ENCODE assay signal across 19 cellular contexts in genomic region chr11:126588630-126589491, GRCh38.
A peak's percentile ranks its signal among the peaks of the same experiment; 100 is the strongest.
DNase-seq lines count a peak whose midpoint lies in the region; ATAC-seq lines count a peak whose summit lies in the region.
"Had no signal": no experiment of that assay in that cellular context is flagged by ENCODE, and none has a peak within 500 bp of the region (broad histone marks: within the 10 kb centered on the region; RNA-seq: fewer than 3 reads in every experiment).

No MANE protein-coding gene starts in this region.

- no peak overlapping the region for H3K4me3 ChIP-seq in neuronal stem cell (ENCODE audit: low read length in 2 of 2)
- H3K4me3 ChIP-seq: body of pancreas, transverse colon had no signal

- peak overlapping the region; percentile 42 for H2BK15ac ChIP-seq in neuronal stem cell (ENCODE audit: low read length)

- peak overlapping the region; percentile 7 for H3K23ac ChIP-seq in neuronal stem cell (ENCODE audit: low read depth, low read length, poor library complexity)

- H3K27ac ChIP-seq in neuronal stem cell (replicated peaks; ENCODE audit: low read length) = no peak overlapping the region
- H3K27ac ChIP-seq: 22Rv1, body of pancreas, transverse colon had no signal

- H3K4me2 ChIP-seq in neuronal stem cell (ENCODE audit: insufficient read depth, low read length, poor library complexity, severe bottlenecking) = no peak overlapping the region

- H4K8ac ChIP-seq in neuronal stem cell (ENCODE audit: low read depth, low read length) = no peak overlapping the region

- H3K18ac ChIP-seq in neuronal stem cell (ENCODE audit: low read length) = peak overlapping the region; percentile 74

- ATAC-seq in GM21381 (IDR thresholded peaks at IDR 0.05; ENCODE audit: unreplicated experiment) = no peak
- no peak for ATAC-seq in HG03432 (IDR thresholded peaks at IDR 0.05; ENCODE audit: unreplicated experiment)
- ATAC-seq: activated CD4-positive, alpha-beta T cell treated with anti-CD3 and anti-CD28 coated beads for 36 hours; activated CD8-positive, alpha-beta memory T cell treated with anti-CD3 and anti-CD28 coated beads, Interleukin-2, amount 10 ng/mL, durations not matched to agents 7 days and 5 days; body of pancreas had no signal

- H2AK5ac ChIP-seq in neuronal stem cell (ENCODE audit: low read depth, low read length) = peak overlapping the region; percentile 21

- no peak overlapping the region for H2AFZ ChIP-seq in neuronal stem cell (ENCODE audit: low read length)

- no peaks in the 10 kb centered on the region for H3K36me3 ChIP-seq in neuronal stem cell (replicated peaks in 1 of 2; ENCODE audit: control insufficient read depth in 2 of 2, insufficient read depth in 2 of 2, low read length in 2 of 2)
- H3K36me3 ChIP-seq: transverse colon had no signal

- H3K27me3 ChIP-seq in neuronal stem cell (ENCODE audit: control insufficient read depth in 3 of 3, insufficient read depth in 3 of 3, low read depth in 1 of 3, low read length in 3 of 3) = peaks cover 0 to 6% (median 4%) of the 10 kb centered on the region in 3 experiments
- H3K27me3 ChIP-seq: body of pancreas had no signal

- WGBS in neuronal stem cell (ENCODE audit: extremely low coverage in 2 of 2, insufficient read length in 2 of 2, insufficient replicate concordance in 1 of 2), 2 donors = no CpG with 5 or more reads among the region's 16 CpGs

- peaks cover 0 to 23% of the 10 kb centered on the region in 2 donors for H3K4me1 ChIP-seq in neuronal stem cell (ENCODE audit: control insufficient read depth in 2 of 2, insufficient read depth in 1 of 2, low read depth in 1 of 2, low read length in 2 of 2)

- no peak overlapping the region for H4K91ac ChIP-seq in neuronal stem cell (ENCODE audit: low read depth, low read length, poor library complexity)

- H2BK12ac ChIP-seq in neuronal stem cell (ENCODE audit: low read length) = no peak overlapping the region

- H3K14ac ChIP-seq in neuronal stem cell (ENCODE audit: low read length) = no peak overlapping the region

- H3K4ac ChIP-seq in neuronal stem cell (ENCODE audit: low read length) = no peak overlapping the region

- peak overlapping the region; percentile 16 for H3K9ac ChIP-seq in neuronal stem cell (ENCODE audit: low read depth, low read length, poor library complexity)

- H2BK5ac ChIP-seq in neuronal stem cell (ENCODE audit: low read length) = no peak overlapping the region

- H3K79me1 ChIP-seq in neuronal stem cell (ENCODE audit: low read depth, low read length) = no peaks in the 10 kb centered on the region

- H2BK120ac ChIP-seq in neuronal stem cell (ENCODE audit: low read depth, low read length) = no peak overlapping the region

- peaks cover 0 to 2% of the 10 kb centered on the region in 2 donors for H3K9me3 ChIP-seq in neuronal stem cell (replicated peaks in 1 of 2; ENCODE audit: control insufficient read depth in 2 of 2, insufficient read depth in 1 of 2, low read depth in 1 of 2, low read length in 2 of 2)
- H3K9me3 ChIP-seq: body of pancreas, transverse colon had no signal

- DNase-seq in DMS53 (lab: John Stamatoyannopoulos, UW) (peak; percentile 10), DMS53 treated with DMSO at 0.1 percent for 48 hours (lab: John Stamatoyannopoulos, UW; ENCODE audit: unreplicated experiment) (no peak), NCI-H187 (lab: John Stamatoyannopoulos, UW) (peak; percentile 80 to 89), NCI-H774 (lab: John Stamatoyannopoulos, UW) (peak; percentile 73), neuronal stem cell (ENCODE audit: low spot score) (no peak), middle frontal gyrus (ENCODE audit: extremely low spot score, low spot score) (no peak)
- DNase-seq: activated CD4-positive, alpha-beta T cell treated with anti-CD3 and anti-CD28 coated beads for 36 hours; activated CD8-positive, alpha-beta memory T cell treated with anti-CD3 and anti-CD28 coated beads, Interleukin-2, amount 10 ng/mL, durations not matched to agents 7 days and 5 days; AML-193; body of pancreas; endodermal cell; GOT3; naive B cell; NCI-H2171; stimulated activated CD4-positive, alpha-beta T cell treated with anti-CD3 and anti-CD28 coated beads, Interleukin-2, amount 100 ng/mL, for 24 hours; transverse colon had no signal

Comparison
In these comparisons a context has a peak if more than half of its experiments do, and no peak if none do; other contexts are left out.
1. DNase-seq: peak in DMS53 (single experiment), NCI-H187 (2 of 2) and NCI-H774 (single experiment); none in DMS53 treated with DMSO at 0.1 percent for 48 hours (single experiment), neuronal stem cell (single experiment) and middle frontal gyrus (single experiment).